Comparison of ENCODE assay signal across 8 cellular contexts in genomic region chr12:116276433-116277216, GRCh38. TPM values are rescaled to one million over a fixed set of nuclear protein-coding genes. Genes with fewer than 3 reads are reported as not detected.
DNase-seq lines count a peak whose midpoint lies in the region; ATAC-seq and TF ChIP-seq lines count a peak whose summit lies in the region.

No MANE protein-coding gene starts in this region.

- TF ChIP-seq POLR2A in esophagus muscularis mucosa (IDR thresholded peaks at IDR 0.05; ENCODE audit: low read depth), result no peak

- POLR2A ChIA-PET in OCI-LY7 (lab: Charles Lee), result interaction anchor here (0.6 kb wide), 3 partner anchors 9 to 343 kb away, joined by 3 read pairs; no protein-coding TSS in a partner anchor

- no peaks in the 10 kb centered on the region for H3K9me3 ChIP-seq in BLaER1
- no peaks in the 10 kb centered on the region for H3K9me3 ChIP-seq in OCI-LY7 (ENCODE audit: low read length)
- H3K9me3 ChIP-seq in esophagus muscularis mucosa, result no peaks in the 10 kb centered on the region
- no peaks in the 10 kb centered on the region for H3K9me3 ChIP-seq in muscle layer of colon (ENCODE audit: low read length)

- WGBS in esophagus muscularis mucosa, result under 1% methylated on average over 34 of the region's 73 CpGs

- peak overlapping the region; percentile 93 for H3K9ac ChIP-seq in BLaER1
- peak overlapping the region; percentile 56 for H3K9ac ChIP-seq in muscle layer of colon (ENCODE audit: low read length)

- H3K4me2 ChIP-seq in BLaER1 (peak overlapping the region; percentile 79), OCI-LY7 (ENCODE audit: low read length) (peak overlapping the region; percentile 85)

- H3K36me3 ChIP-seq in BLaER1 (no peaks in the 10 kb centered on the region), OCI-LY7 (ENCODE audit: insufficient read depth, low read length) (no peaks in the 10 kb centered on the region), esophagus muscularis mucosa (no peaks in the 10 kb centered on the region), muscle layer of colon (ENCODE audit: insufficient read depth, low read length) (no peaks in the 10 kb centered on the region)

- TF ChIP-seq EP300 in esophagus muscularis mucosa (IDR thresholded peaks at IDR 0.05), result no peak

- no peaks in the 10 kb centered on the region for H3K27me3 ChIP-seq in BLaER1
- no peaks in the 10 kb centered on the region for H3K27me3 ChIP-seq in esophagus muscularis mucosa
- H3K27me3 ChIP-seq in muscle layer of colon (ENCODE audit: control insufficient read depth in 1 of 2, insufficient read depth in 2 of 2, low read length in 2 of 2), result no peaks in the 10 kb centered on the region

- peak; percentile 23 for ATAC-seq in GM19395 (IDR thresholded peaks at IDR 0.05; ENCODE audit: unreplicated experiment)
- peak; percentile 33 for ATAC-seq in HG03571 (IDR thresholded peaks at IDR 0.05; ENCODE audit: unreplicated experiment)

- CTCF ChIA-PET in OCI-LY7 (lab: Charles Lee; ENCODE audit: unreplicated experiment), result no interaction called here

- TF ChIP-seq CTCF in OCI-LY7 (conservative IDR thresholded peaks at IDR 0.05; ENCODE audit: low read length), result no peak
- peak; percentile 4 to 15 (median 6) for TF ChIP-seq CTCF in esophagus muscularis mucosa (IDR thresholded peaks at IDR 0.05)

- peaks cover 36% of the 10 kb centered on the region; the same call in 1 of the 2 replicates for H3K79me2 ChIP-seq in OCI-LY7 (ENCODE audit: insufficient read depth, low read depth, low read length)

- peaks cover 50% of the 10 kb centered on the region for H3K4me1 ChIP-seq in BLaER1
- peaks cover 15% of the 10 kb centered on the region for H3K4me1 ChIP-seq in OCI-LY7 (ENCODE audit: insufficient read depth, low read length, poor library complexity, severe bottlenecking)
- peaks cover 32 to 48% (median 44%) of the 10 kb centered on the region in 4 donors for H3K4me1 ChIP-seq in esophagus muscularis mucosa
- peaks cover 14% of the 10 kb centered on the region for H3K4me1 ChIP-seq in muscle layer of colon (ENCODE audit: insufficient read depth, low read length)

- DNase-seq in OCI-LY7 (ENCODE audit: low spot score) (peak; percentile 61), esophagus muscularis mucosa (ENCODE audit: extremely low spot score) (no peak)
- DNase-seq in activated T-cell treated with anti-CD3 and anti-CD28 coated beads, Interleukin-2, amount 50 U/mL, for 48 hours, result peak; percentile 72 to 77
- peak; percentile 53 to 75 (median 67) for DNase-seq in stimulated activated naive CD4-positive, alpha-beta T cell (lab: John Stamatoyannopoulos, UW)

- H3K4me3 ChIP-seq in BLaER1 (peak overlapping the region; percentile 85), OCI-LY7 (ENCODE audit: low read depth, low read length, poor library complexity, severe bottlenecking) (peak overlapping the region; percentile 77), esophagus muscularis mucosa (peak overlapping the region; percentile 70 to 97 (median 76)), muscle layer of colon (ENCODE audit: low read depth in 1 of 2, low read length in 2 of 2) (peak overlapping the region; percentile 72 to 86)

- H2AFZ ChIP-seq in OCI-LY7 (ENCODE audit: low read length), result no peak overlapping the region

- H3K9me2 ChIP-seq in OCI-LY7 (ENCODE audit: insufficient read depth, low read length), result no peaks in the 10 kb centered on the region

- peaks cover 52% of the 10 kb centered on the region for H4K20me1 ChIP-seq in BLaER1
- peaks cover 9% of the 10 kb centered on the region for H4K20me1 ChIP-seq in OCI-LY7 (ENCODE audit: insufficient read depth, low read length)

- intact Hi-C loops in OCI-LY7 (cut with micrococcal nuclease; ENCODE audit: unreplicated experiment), result loop anchor here (2.0 to 5.0 kb wide), 2 partner anchors 282 to 321 kb away; partner anchors contain the start of gene MAP1LC3B2
- intact Hi-C loops in esophagus muscularis mucosa (cut with DNase I), result loop anchor here (2.0 to 5.0 kb wide), 2 partner anchors 251 to 322 kb away; no protein-coding TSS in a partner anchor

- BruUV-seq in OCI-LY7 (replicated peaks; lab: Mats Ljungman, UMichigan), result no TSS peak

- H3K27ac ChIP-seq in BLaER1, result peak overlapping the region; percentile 96
- no peak overlapping the region for H3K27ac ChIP-seq in OCI-LY7 (ENCODE audit: low read depth, low read length, poor library complexity, severe bottlenecking)
- H3K27ac ChIP-seq in esophagus muscularis mucosa (replicated peaks in 1 of 4), result peak overlapping the region; percentile 89 to 97 (median 95)
- peak overlapping the region; percentile 85 for H3K27ac ChIP-seq in muscle layer of colon (ENCODE audit: low read depth, low read length)

RNA-seq across cellular contexts. Expression of gene MED13L, which starts 0.9 kb away (rescaled TPM):
- 20.1 and 25.7 TPM in 2 replicates for total RNA-seq in OCI-LY7 (2014; rRNA removed; shearing (Covaris generic))
- total RNA-seq in OCI-LY7 (2022), result 39.3 and 40.1 TPM in 2 replicates
- total RNA-seq in esophagus muscularis mucosa, result 100 to 1,000 TPM; 141 to 350 (median 175) TPM
